ENCODE assay signal across 18 cellular contexts in the genomic region with DNA sequence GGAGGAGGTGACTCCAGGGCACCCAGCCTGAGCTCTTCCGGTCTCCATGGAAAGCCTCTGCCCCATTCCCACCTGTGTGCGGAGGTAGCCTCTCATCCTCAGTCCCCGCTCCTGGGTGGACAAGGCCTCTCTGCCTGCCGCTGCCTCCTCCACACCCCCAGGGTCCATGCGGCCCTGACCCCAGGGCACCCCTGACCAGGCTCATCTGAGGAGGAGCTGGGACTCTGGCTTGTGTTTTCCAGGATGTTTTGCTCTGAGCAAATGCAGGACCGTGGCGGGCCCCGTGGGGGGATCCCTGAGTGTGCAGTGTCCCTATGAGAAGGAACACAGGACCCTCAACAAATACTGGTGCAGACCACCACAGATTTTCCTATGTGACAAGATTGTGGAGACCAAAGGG. TPM values are rescaled to one million over a fixed set of nuclear protein-coding genes. Genes with fewer than 3 reads are reported as not detected.
DNase-seq lines count a peak whose midpoint lies in the region; ATAC-seq, FAIRE-seq and TF ChIP-seq lines count a peak whose summit lies in the region.
"Had no signal": no experiment of that assay in that cellular context is flagged by ENCODE, and none has a peak within 500 bp of the region (broad histone marks: within the 10 kb centered on the region; RNA-seq: fewer than 3 reads in every experiment).

No MANE protein-coding gene starts in this region.

- H3K4me3 Mint-ChIP-seq in T-helper 2 cell treated with Interferon-gamma antibody and Interleukin-4, amounts not matched to agents 5 μg/mL and 100 μg/mL, for 36 hours: no peak overlapping the region
- H3K4me3 Mint-ChIP-seq in CD8-positive, alpha-beta memory T cell: peak overlapping the region; percentile 49 to 94 (median 73)
- peak overlapping the region; percentile 92 for H3K4me3 Mint-ChIP-seq in natural killer cell

- TF ChIP-seq RAD21 in GM12878 (IDR thresholded peaks at IDR 0.05; ENCODE audit: insufficient read depth, low read depth, low read length): no peak

- no TSS peak for BruUV-seq in GM12878 (replicated peaks; lab: Mats Ljungman, UMichigan)

- H3K9ac ChIP-seq in GM12878 (ENCODE audit: control insufficient read depth, insufficient read depth, low read length): no peak overlapping the region

- H3K4me1 Mint-ChIP-seq in T-helper 2 cell treated with Interferon-gamma antibody and Interleukin-4, amounts not matched to agents 5 μg/mL and 100 μg/mL, for 36 hours (ENCODE audit: low read depth): peaks cover 46% of the 10 kb centered on the region
- peaks cover 80 to 88% (median 85%) of the 10 kb centered on the region in 3 donors for H3K4me1 Mint-ChIP-seq in CD8-positive, alpha-beta memory T cell
- peaks cover 81 to 86% of the 10 kb centered on the region in 2 donors for H3K4me1 Mint-ChIP-seq in natural killer cell

- ATAC-seq in GM12878: no peak
- no peak for ATAC-seq in natural killer cell
- no peak for ATAC-seq in HG03135 (IDR thresholded peaks at IDR 0.05; ENCODE audit: unreplicated experiment)

- H4K20me1 ChIP-seq in GM12878 (ENCODE audit: control insufficient read depth, insufficient read depth): peaks cover 6% of the 10 kb centered on the region; the same call in 1 of the 2 replicates

- in situ Hi-C loops in GM12878 (cut with MboI): no loop called here

- no peak overlapping the region for H3K27ac ChIP-seq in CD8-positive, alpha-beta memory T cell (ENCODE audit: low read depth, low read length)
- H3K27ac ChIP-seq in GM12878 (ENCODE audit: control insufficient read depth, insufficient read depth): no peak overlapping the region
- H3K27ac ChIP-seq: HL-60 had no signal

- H3K4me1 ChIP-seq in CD8-positive, alpha-beta memory T cell (ENCODE audit: insufficient read depth, low read length): peaks cover 54% of the 10 kb centered on the region
- peaks cover 8% of the 10 kb centered on the region for H3K4me1 ChIP-seq in GM12878 (ENCODE audit: control insufficient read depth, insufficient read depth, low read length)

- no peak overlapping the region for H2AFZ ChIP-seq in GM12878 (ENCODE audit: control insufficient read depth, low read depth, low read length)

- SMC1A ChIA-PET in GM12878 (lab: Charles Lee; ENCODE audit: uncharacterized antibody, unreplicated experiment): no interaction called here

- peaks cover 21% of the 10 kb centered on the region for H3K9me3 Mint-ChIP-seq in T-helper 2 cell treated with Interferon-gamma antibody and Interleukin-4, amounts not matched to agents 5 μg/mL and 100 μg/mL, for 36 hours
- peaks cover 0 to 12% (median 5%) of the 10 kb centered on the region in 5 donors for H3K9me3 Mint-ChIP-seq in CD8-positive, alpha-beta memory T cell
- no peaks in the 10 kb centered on the region for H3K9me3 Mint-ChIP-seq in natural killer cell

- no peak for FAIRE-seq in GM12878 (lab: Jason Lieb, UNC)
- FAIRE-seq: G401.6, GM19239 had no signal

- CTCF ChIA-PET in CD8-positive, alpha-beta memory T cell (lab: Charles Lee): interaction anchor here (4.1 kb wide), 1 partner anchor 16 kb away, joined by 28 read pairs; no protein-coding TSS in a partner anchor
- CTCF ChIA-PET in GM12878 (lab: Yijun Ruan, JAX): interaction anchor here (1.0 to 6.5 kb wide), 2 partner anchors 12 to 17 kb away, joined by 3 to 50 read pairs; no protein-coding TSS in a partner anchor

- H3K9me3 ChIP-seq in CD8-positive, alpha-beta memory T cell (ENCODE audit: low read length): peaks cover 8% of the 10 kb centered on the region
- H3K9me3 ChIP-seq in GM12878 (replicated peaks; ENCODE audit: control insufficient read depth, insufficient read depth, low read length): peaks cover 6% of the 10 kb centered on the region; the same call in 2 of the 3 replicates

- H3K36me3 Mint-ChIP-seq in T-helper 2 cell treated with Interferon-gamma antibody and Interleukin-4, amounts not matched to agents 5 μg/mL and 100 μg/mL, for 36 hours (ENCODE audit: low read depth): peaks cover 74% of the 10 kb centered on the region
- H3K36me3 Mint-ChIP-seq in CD8-positive, alpha-beta memory T cell: peaks cover 10 to 52% (median 18%) of the 10 kb centered on the region in 3 donors
- peaks cover 24% of the 10 kb centered on the region for H3K36me3 Mint-ChIP-seq in natural killer cell

- H3K27me3 Mint-ChIP-seq in T-helper 2 cell treated with Interferon-gamma antibody and Interleukin-4, amounts not matched to agents 5 μg/mL and 100 μg/mL, for 36 hours (ENCODE audit: low read depth): no peaks in the 10 kb centered on the region
- H3K27me3 Mint-ChIP-seq in CD8-positive, alpha-beta memory T cell: no peaks in the 10 kb centered on the region
- no peaks in the 10 kb centered on the region for H3K27me3 Mint-ChIP-seq in natural killer cell (ENCODE audit: low read depth in 2 of 2)

- H3K79me2 ChIP-seq in GM12878 (ENCODE audit: control insufficient read depth, insufficient read depth, low read length): peaks cover 68% of the 10 kb centered on the region

- TF ChIP-seq EP300 in GM12878 (IDR thresholded peaks at IDR 0.05; ENCODE audit: borderline replicate concordance in 1 of 2, control insufficient read depth in 1 of 2, low read depth in 2 of 2, low read length in 2 of 2): no peak

- TF ChIP-seq CTCF in GM12878 (IDR thresholded peaks at IDR 0.05 in 2 of 3, conservative IDR thresholded peaks at IDR 0.05 in 1 of 3; ENCODE audit: control insufficient read depth in 2 of 3, extremely low read depth in 1 of 3, insufficient read depth in 1 of 3, low read depth in 3 of 3, low read length in 3 of 3) (no peak), natural killer cell (IDR thresholded peaks at IDR 0.05) (no peak)

- no peak overlapping the region for H3K4me3 ChIP-seq in CD8-positive, alpha-beta memory T cell (ENCODE audit: low read length)
- H3K4me3 ChIP-seq in GM12878: peak overlapping the region; percentile 53
- H3K4me3 ChIP-seq: Peyer's patch had no signal

- DNase-seq in T-helper 2 cell treated with Interferon-gamma antibody and Interleukin-4, amounts not matched to agents 5 μg/mL and 100 μg/mL, for 36 hours (ENCODE audit: low spot score): no peak
- DNase-seq in T-helper 2 cell: no peak
- no peak for DNase-seq in CD8-positive, alpha-beta memory T cell
- no peak for DNase-seq in GM12878 (ENCODE audit: low read depth, low spot score)
- DNase-seq in natural killer cell: no peak
- DNase-seq in stimulated activated CD4-positive, alpha-beta T cell treated with anti-CD3 and anti-CD28 coated beads, Interleukin-2, amount 100 ng/mL, for 48 hours: no peak
- no peak for DNase-seq in NAMALWA (ENCODE audit: low spot score)
- DNase-seq: 8988T, C1 segment of cervical spinal cord, NCI-H1048, NCI-H1694, NCI-H774, Right ventricle myocardium superior had no signal

- POLR2A ChIA-PET in CD8-positive, alpha-beta memory T cell (lab: Charles Lee): no interaction called here
- POLR2A ChIA-PET in GM12878 (lab: Charles Lee): no interaction called here

- peaks cover 13% of the 10 kb centered on the region for H3K36me3 ChIP-seq in CD8-positive, alpha-beta memory T cell (ENCODE audit: insufficient read depth, low read length)
- H3K36me3 ChIP-seq in GM12878 (ENCODE audit: control insufficient read depth in 2 of 2, insufficient read depth in 2 of 2, low read length in 1 of 2): peaks cover 28 to 32% of the 10 kb centered on the region in 2 experiments

- intact Hi-C loops in GM12878 (cut with micrococcal nuclease; ENCODE audit: unreplicated experiment): no loop called here
- intact Hi-C loops in natural killer cell (cut with micrococcal nuclease): loop anchor here (5.0 kb wide), 1 partner anchor 264 kb away; the partner anchor contains the start of gene RAB37

- WGBS in GM12878 (ENCODE audit: insufficient coverage, insufficient replicate concordance, low lambda C conversion rate, missing lambda C conversion rate): 92% methylated on average over 8 of the region's 8 CpGs

- peak overlapping the region; percentile 13; the same call in 1 of the 2 replicates for H3K4me2 ChIP-seq in GM12878 (ENCODE audit: control insufficient read depth, insufficient read depth)

- TF ChIP-seq POLR2A in GM12878 (IDR thresholded peaks at IDR 0.05; ENCODE audit: low read depth, low read length): no peak

- RAD21 ChIA-PET in GM12878 (lab: Charles Lee; ENCODE audit: unreplicated experiment): interaction anchor here (1.3 to 3.1 kb wide), 2 partner anchors 13 to 19 kb away, joined by 3 to 9 read pairs; no protein-coding TSS in a partner anchor

- H3K27ac Mint-ChIP-seq in T-helper 2 cell treated with Interferon-gamma antibody and Interleukin-4, amounts not matched to agents 5 μg/mL and 100 μg/mL, for 36 hours: peak overlapping the region; percentile 76
- peak overlapping the region; percentile 72 to 99 (median 92) for H3K27ac Mint-ChIP-seq in CD8-positive, alpha-beta memory T cell
- peak overlapping the region; percentile 92 to 93 for H3K27ac Mint-ChIP-seq in natural killer cell

- no peaks in the 10 kb centered on the region for H3K27me3 ChIP-seq in CD8-positive, alpha-beta memory T cell (ENCODE audit: insufficient read depth, low read length, poor library complexity, severe bottlenecking)
- H3K27me3 ChIP-seq in GM12878 (replicated peaks in 1 of 2; ENCODE audit: control insufficient read depth in 2 of 2, insufficient read depth in 2 of 2, low read length in 1 of 2): no peaks in the 10 kb centered on the region
- H3K27me3 ChIP-seq: Peyer's patch had no signal

RNA-seq across cellular contexts. Expression of gene CD300A, which starts 6.9 kb away (rescaled TPM):
- total RNA-seq in CD8-positive, alpha-beta memory T cell: 1 to 10 TPM; 3.1 to 3.8 TPM
- polyA plus RNA-seq in CD8-positive, alpha-beta memory T cell: 121 TPM
- total RNA-seq in GM12878 (2013; cell fraction: nucleolus; rRNA removed): 149 and 159 TPM in 2 replicates
- total RNA-seq in GM12878 (2014; rRNA removed) (45.7 and 49.3 TPM in 2 replicates), GM12878 (2014; rRNA removed; fragmentation: Illumina TruSeq; extraction: Trizol) (36.1 and 37.5 TPM in 2 replicates), GM12878 (2021) (36.1 and 36.2 TPM in 2 replicates), natural killer cell (100 to 1,000 TPM; 287 to 370 (median 295) TPM)
- polyA plus RNA-seq in GM12878 (2011; ENCODE audit: low read depth): 34.4 TPM
- polyA plus RNA-seq in GM12878 (2011; rRNA removed) (102 and 128 TPM in 2 replicates), GM12878 (2014; fragmentation: Illumina TruSeq; extraction: Trizol) (23.1 and 40.5 TPM in 2 replicates), GM12878 (2014; fragmentation: Nextera tagmentation; extraction: Ambion mirVana) (10 to 100 TPM; 10.6 to 12.1 TPM), GM12878 (2014; rRNA removed) (42.7 and 46.9 TPM in 2 replicates), GM12878 (2016; fragmentation: Nextera tagmentation; extraction: Ambion mirVana) (10 to 100 TPM; 28.6 to 32.1 TPM)
- 130 and 145 TPM in 2 replicates for polyA plus RNA-seq in GM12878 (2011; cell fraction: cytosol; rRNA removed)
- polyA plus RNA-seq in GM12878 (2011; cell fraction: nucleus; rRNA removed): 95.3 and 166 TPM in 2 replicates
- 54.0 and 88.0 TPM in 2 replicates for polyA plus RNA-seq in GM12878 (2012)
- polyA minus RNA-seq in GM12878 (2011; rRNA and poly(A)+ RNA removed): 88.1 and 138 TPM in 2 replicates
- polyA minus RNA-seq in GM12878 (2011; cell fraction: cytosol; rRNA and poly(A)+ RNA removed): 22.6 and 26.3 TPM in 2 replicates
- polyA minus RNA-seq in GM12878 (2011; cell fraction: nucleus; rRNA and poly(A)+ RNA removed): 20.8 and 25.6 TPM in 2 replicates

RNA-seq across cellular contexts. Expression of gene GPRC5C, which starts 41.4 kb away (rescaled TPM):
- total RNA-seq in CD8-positive, alpha-beta memory T cell: under 1 TPM in 1 of 2 experiments, not detected in 1; 0.27 TPM
- polyA plus RNA-seq in CD8-positive, alpha-beta memory T cell: not detected
- total RNA-seq in GM12878 (2013; cell fraction: nucleolus; rRNA removed): 3.2 and 3.6 TPM in 2 replicates
- total RNA-seq in GM12878 (2014; rRNA removed): 0.16 and 0.73 TPM in 2 replicates
- total RNA-seq in GM12878 (2014; rRNA removed; fragmentation: Illumina TruSeq; extraction: Trizol): 0.28 and 0.31 TPM in 2 replicates
- total RNA-seq in GM12878 (2021): 0.36 and 0.58 TPM in 2 replicates
- polyA plus RNA-seq in GM12878 (2011; ENCODE audit: low read depth): 0.91 TPM
- polyA plus RNA-seq in GM12878 (2011; rRNA removed): 0.26 and 1.3 TPM in 2 replicates
- 1.2 and 1.5 TPM in 2 replicates for polyA plus RNA-seq in GM12878 (2011; cell fraction: cytosol; rRNA removed)
- polyA plus RNA-seq in GM12878 (2011; cell fraction: nucleus; rRNA removed): 1.7 and 2.8 TPM in 2 replicates
- 1.9 and 2.1 TPM in 2 replicates for polyA plus RNA-seq in GM12878 (2012)
- polyA plus RNA-seq in GM12878 (2014; fragmentation: Illumina TruSeq; extraction: Trizol): 0.35 TPM in 1 of 2 replicates, not detected in the other
- polyA plus RNA-seq in GM12878 (2014; fragmentation: Nextera tagmentation; extraction: Ambion mirVana): under 1 TPM in 1 of 2 experiments, not detected in 1; 0.04 TPM
- 0.14 and 0.66 TPM in 2 replicates for polyA plus RNA-seq in GM12878 (2014; rRNA removed)
- polyA plus RNA-seq in GM12878 (2016; fragmentation: Nextera tagmentation; extraction: Ambion mirVana): under 1 TPM in 1 of 2 experiments, not detected in 1; 0.96 TPM
- 0.37 and 1.3 TPM in 2 replicates for polyA minus RNA-seq in GM12878 (2011; rRNA and poly(A)+ RNA removed)
- 0.67 and 1.0 TPM in 2 replicates for polyA minus RNA-seq in GM12878 (2011; cell fraction: cytosol; rRNA and poly(A)+ RNA removed)
- polyA minus RNA-seq in GM12878 (2011; cell fraction: nucleus; rRNA and poly(A)+ RNA removed): 0.48 and 1.2 TPM in 2 replicates
- total RNA-seq in natural killer cell: under 1 TPM; 0.26 to 0.60 (median 0.29) TPM

RNA-seq across cellular contexts. Expression of gene CD300LB, which starts 58.0 kb away (rescaled TPM):
- total RNA-seq in CD8-positive, alpha-beta memory T cell: under 1 TPM in 1 of 2 experiments, not detected in 1; 0.11 TPM
- not detected for polyA plus RNA-seq in CD8-positive, alpha-beta memory T cell
- 0.38 and 0.47 TPM in 2 replicates for total RNA-seq in GM12878 (2013; cell fraction: nucleolus; rRNA removed)
- total RNA-seq in GM12878 (2014; rRNA removed): 0.38 and 0.56 TPM in 2 replicates
- 0.14 and 0.27 TPM in 2 replicates for total RNA-seq in GM12878 (2014; rRNA removed; fragmentation: Illumina TruSeq; extraction: Trizol)
- total RNA-seq in GM12878 (2021): 0.08 and 0.23 TPM in 2 replicates
- 0.10 TPM for polyA plus RNA-seq in GM12878 (2011; ENCODE audit: low read depth)
- 0.56 and 0.57 TPM in 2 replicates for polyA plus RNA-seq in GM12878 (2011; rRNA removed)
- polyA plus RNA-seq in GM12878 (2011; cell fraction: cytosol; rRNA removed): 0.90 and 1.0 TPM in 2 replicates
- polyA plus RNA-seq in GM12878 (2011; cell fraction: nucleus; rRNA removed): 0.41 and 0.60 TPM in 2 replicates
- polyA plus RNA-seq in GM12878 (2012): 0.29 and 0.30 TPM in 2 replicates
- 0.17 and 0.24 TPM in 2 replicates for polyA plus RNA-seq in GM12878 (2014; fragmentation: Illumina TruSeq; extraction: Trizol)
- polyA plus RNA-seq in GM12878 (2014; fragmentation: Nextera tagmentation; extraction: Ambion mirVana): not detected
- polyA plus RNA-seq in GM12878 (2014; rRNA removed): 0.08 and 0.15 TPM in 2 replicates
- not detected for polyA plus RNA-seq in GM12878 (2016; fragmentation: Nextera tagmentation; extraction: Ambion mirVana)
- polyA minus RNA-seq in GM12878 (2011; rRNA and poly(A)+ RNA removed): 0.57 and 0.59 TPM in 2 replicates
- polyA minus RNA-seq in GM12878 (2011; cell fraction: cytosol; rRNA and poly(A)+ RNA removed): not detected in 2 replicates
- polyA minus RNA-seq in GM12878 (2011; cell fraction: nucleus; rRNA and poly(A)+ RNA removed): 0.24 and 0.29 TPM in 2 replicates
- total RNA-seq in natural killer cell: 1 to 10 TPM; 2.0 to 4.9 (median 3.5) TPM
- total RNA-seq: Peyer's patch had no signal

Comparison
In these comparisons a context has a peak if more than half of its experiments do, and no peak if none do; other contexts are left out.
1. RNA of gene CD300A, which starts 6.9 kb away (total RNA-seq): 287 to 370 TPM in natural killer cell and 36.1 to 159 TPM in GM12878; 3.1 to 3.8 TPM in CD8-positive, alpha-beta memory T cell; every median in the first group is over 4 times any median in the second.
2. Peak in every context shown above with its lines, with median percentiles within 50 percentile points of each other: H3K27ac Mint-ChIP-seq.